Comparison of ENCODE assay signal across 8 cellular contexts in genomic region chr4:163494360-163495241, GRCh38. TPM values are rescaled to one million over a fixed set of nuclear protein-coding genes. Genes with fewer than 3 reads are reported as not detected.
A peak's percentile ranks its signal among the peaks of the same experiment; 100 is the strongest.
DNase-seq lines count a peak whose midpoint lies in the region; ATAC-seq and TF ChIP-seq lines count a peak whose summit lies in the region.

Gene TMA16 (plus strand): TSS chr4:163494690. CDS start chr4:163494802, 112 bp downstream.

- DNase-seq in GM12865 (ENCODE audit: low read depth) (peak; percentile 98), NCI-H1417 (lab: John Stamatoyannopoulos, UW) (peak; percentile 80 to 97 (median 94)), T follicular helper cell (ENCODE audit: low read depth) (peak; percentile 58), heart left ventricle (peak; percentile 81 to 92 (median 89)), posterior cingulate gyrus (peak; percentile 68 to 98 (median 84)), upper lobe of left lung (peak; percentile 88 to 93)

- H3K4me1 ChIP-seq in heart left ventricle, result peaks cover 0 to 22% (median 10%) of the 10 kb centered on the region in 12 donors
- H3K4me1 ChIP-seq in upper lobe of left lung, result peaks cover 14 to 17% (median 16%) of the 10 kb centered on the region in 4 donors

- TF ChIP-seq EP300 in upper lobe of left lung (IDR thresholded peaks at IDR 0.05), result no peak

- ATAC-seq in HG02759 (IDR thresholded peaks at IDR 0.05; ENCODE audit: unreplicated experiment) (peak; percentile 91), heart left ventricle (peak; percentile 96 to 98 (median 98)), upper lobe of left lung (ENCODE audit: low FRiP score in 2 of 2) (peak; percentile 97 to 98)

- TF ChIP-seq CTCF in GM12865 (IDR thresholded peaks at IDR 0.05; ENCODE audit: insufficient read depth, low read depth, low read length, missing control alignments) (no peak), heart left ventricle (IDR thresholded peaks at IDR 0.05) (peak in 2 of 12 donors; percentile 9 to 11), upper lobe of left lung (IDR thresholded peaks at IDR 0.05) (peak in 1 of 6 experiments; percentile 13)

- H3K27ac ChIP-seq in adipose tissue (ENCODE audit: low read depth, low read length) (peak within 1 kb of the TSS; percentile 62), heart left ventricle (peak within 1 kb of the TSS; percentile 51 to 92 (median 82)), upper lobe of left lung (peak within 1 kb of the TSS; percentile 83 to 93 (median 88))

- H3K36me3 ChIP-seq in heart left ventricle, result peaks cover 0 to 2% (median 0%) of the 10 kb centered on the region in 9 donors
- H3K36me3 ChIP-seq in upper lobe of left lung, result no peaks in the 10 kb centered on the region

- intact Hi-C loops in heart left ventricle (cut with DNase I), result loop anchor here in 3 of 10 donors (5.0 to 10.0 kb wide), 2 partner anchors 320 to 327 kb away; partner anchors contain the start of gene NAF1 (in 2 of the 3)
- intact Hi-C loops in posterior cingulate gyrus (cut with DNase I), result no loop called here

- 0% methylated on average over 64 of the region's 64 CpGs for WGBS in adipose tissue, 3 donors
- 0 to 1% (median 0%) methylated on average over 58 to 64 of the region's 64 CpGs for WGBS in heart left ventricle, 4 donors
- WGBS in upper lobe of left lung, 2 donors, result 0 to 1% methylated on average over 34 to 58 of the region's 64 CpGs

- H3K4me3 ChIP-seq in GM12865 (ENCODE audit: low read depth, low read length), result peak within 1 kb of the TSS; percentile 75
- H3K4me3 ChIP-seq in heart left ventricle, result peak within 1 kb of the TSS; percentile 69 to 98 (median 84)
- peak within 1 kb of the TSS; percentile 55 to 97 (median 88) for H3K4me3 ChIP-seq in upper lobe of left lung

- H3K27me3 ChIP-seq in heart left ventricle (no peaks in the 10 kb centered on the region), upper lobe of left lung (no peaks in the 10 kb centered on the region)

- H3K9me3 ChIP-seq in heart left ventricle (no peaks in the 10 kb centered on the region), upper lobe of left lung (no peaks in the 10 kb centered on the region)

- peak in 1 of 2 donors; percentile 33 for TF ChIP-seq POLR2A in heart left ventricle (IDR thresholded peaks at IDR 0.05)
- TF ChIP-seq POLR2A in upper lobe of left lung (IDR thresholded peaks at IDR 0.05), result peak in 3 of 4 donors; percentile 19 to 66 (median 58)

RNA-seq across cellular contexts. Expression of gene TMA16, which starts in this region (rescaled TPM):
- polyA plus RNA-seq in adipose tissue (10 to 100 TPM; 16.3 to 20.8 (median 19.1) TPM), heart left ventricle (10 to 100 TPM in 1 of 2 donors, 1 to 10 TPM in 1; 6.1 to 16.6 TPM)
- total RNA-seq in heart left ventricle (10 to 100 TPM in 7 of 9 donors, 1 to 10 TPM in 2; 8.3 to 16.9 (median 11.5) TPM), upper lobe of left lung (10 to 100 TPM; 11.3 to 25.2 (median 17.7) TPM)

Comparison
In these comparisons a context has a peak if more than half of its experiments do, and no peak if none do; other contexts are left out.
1. Peak in every context shown above with its lines: DNase-seq, ATAC-seq, H3K4me3 ChIP-seq and H3K27ac ChIP-seq.